Comparison of ENCODE assay signal across 1 cellular context in genomic region chr4:77095101-77095826, GRCh38.
TF ChIP-seq lines count a peak whose summit lies in the region.

No MANE protein-coding gene starts in this region.

TF ChIP-seq in HepG2, 621 proteins besides CTCF, POLR2A, EP300 and RAD21 (continued from another document):
- TF ChIP-seq, protein P1, sequence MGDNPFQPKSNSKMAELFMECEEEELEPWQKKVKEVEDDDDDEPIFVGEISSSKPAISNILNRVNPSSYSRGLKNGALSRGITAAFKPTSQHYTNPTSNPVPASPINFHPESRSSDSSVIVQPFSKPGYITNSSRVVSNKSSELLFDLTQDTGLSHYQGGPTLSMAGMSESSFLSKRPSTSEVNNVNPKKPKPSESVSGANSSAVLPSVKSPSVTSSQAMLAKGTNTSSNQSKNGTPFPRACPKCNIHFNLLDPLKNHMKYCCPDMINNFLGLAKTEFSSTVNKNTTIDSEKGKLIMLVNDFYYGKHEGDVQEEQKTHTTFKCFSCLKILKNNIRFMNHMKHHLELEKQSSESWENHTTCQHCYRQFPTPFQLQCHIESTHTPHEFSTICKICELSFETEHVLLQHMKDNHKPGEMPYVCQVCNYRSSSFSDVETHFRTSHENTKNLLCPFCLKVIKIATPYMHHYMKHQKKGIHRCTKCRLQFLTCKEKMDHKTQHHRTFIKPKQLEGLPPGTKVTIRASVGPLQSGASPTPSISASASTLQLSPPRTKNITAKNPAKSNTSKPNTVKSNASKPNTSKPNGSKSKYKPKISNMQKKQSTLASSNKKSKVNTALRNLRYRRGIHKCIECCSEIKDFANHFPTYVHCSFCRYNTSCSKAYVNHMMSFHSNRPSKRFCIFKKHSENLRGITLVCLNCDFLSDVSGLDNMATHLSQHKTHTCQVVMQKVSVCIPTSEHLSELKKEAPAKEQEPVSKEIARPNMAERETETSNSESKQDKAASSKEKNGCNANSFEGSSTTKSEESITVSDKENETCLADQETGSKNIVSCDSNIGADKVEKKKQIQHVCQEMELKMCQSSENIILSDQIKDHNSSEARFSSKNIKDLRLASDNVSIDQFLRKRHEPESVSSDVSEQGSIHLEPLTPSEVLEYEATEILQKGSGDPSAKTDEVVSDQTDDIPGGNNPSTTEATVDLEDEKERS (CRISPR knock-in tag; IDR thresholded peaks at IDR 0.05), result no peak
- TF ChIP-seq RFXANK (CRISPR knock-in tag; IDR thresholded peaks at IDR 0.05), result no peak
- TF ChIP-seq ZNF75D (CRISPR knock-in tag; IDR thresholded peaks at IDR 0.05; ENCODE audit: borderline replicate concordance), result no peak
- no peak for TF ChIP-seq KLF16 (CRISPR knock-in tag; IDR thresholded peaks at IDR 0.05)
- no peak for TF ChIP-seq TSC22D2 (CRISPR knock-in tag; IDR thresholded peaks at IDR 0.05; ENCODE audit: borderline replicate concordance)
TF ChIP-seq in HepG2: peak in this region for 6.
